In genomic region chr9:134060546-134060945, GRCh38 we compare ENCODE assay signal across 18 cellular contexts. TPM values are rescaled to one million over a fixed set of nuclear protein-coding genes. Genes with fewer than 3 reads are reported as not detected.
DNase-seq lines count a peak whose midpoint lies in the region; ATAC-seq, FAIRE-seq and TF ChIP-seq lines count a peak whose summit lies in the region.
"Had no signal": no experiment of that assay in that cellular context is flagged by ENCODE, and none has a peak within 500 bp of the region (broad histone marks: within the 10 kb centered on the region; RNA-seq: fewer than 3 reads in every experiment).

No MANE protein-coding gene starts in this region.

- no peaks in the 10 kb centered on the region for H3K36me3 Mint-ChIP-seq in progenitor cell of endocrine pancreas (ENCODE audit: insufficient read depth)
- no peaks in the 10 kb centered on the region for H3K36me3 Mint-ChIP-seq in activated T-helper 17 cell treated with anti-CD3 and anti-CD28 coated beads, Interleukin-2, amount 50 U/mL, for 72 hours (ENCODE audit: low read depth)

- no peak overlapping the region for H3K4me3 Mint-ChIP-seq in progenitor cell of endocrine pancreas (ENCODE audit: low read depth)
- H3K4me3 Mint-ChIP-seq in activated T-helper 17 cell treated with anti-CD3 and anti-CD28 coated beads, Interleukin-2, amount 50 U/mL, for 72 hours, result no peak overlapping the region
- H3K4me3 Mint-ChIP-seq: activated CD4-positive, alpha-beta memory T cell treated with anti-CD3 and anti-CD28 coated beads, Interleukin-2, amount 10 ng/mL, durations not matched to agents 7 days and 5 days; CD8-positive, alpha-beta T cell had no signal

- ATAC-seq in activated T-helper 17 cell treated with anti-CD3 and anti-CD28 coated beads, Interleukin-2, amount 50 U/mL, for 72 hours (replicated peaks), result no peak
- no peak for ATAC-seq in lower lobe of right lung
- ATAC-seq: CD8-positive, alpha-beta T cell had no signal

- H3K9me3 ChIP-seq in MM.1S (replicated peaks; ENCODE audit: insufficient read depth, low read length), result no peaks in the 10 kb centered on the region
- H3K9me3 ChIP-seq in lower lobe of right lung, result no peaks in the 10 kb centered on the region
- H3K9me3 ChIP-seq: upper lobe of left lung had no signal

- H3K4me1 Mint-ChIP-seq in progenitor cell of endocrine pancreas (ENCODE audit: low read depth), result peaks cover 28% of the 10 kb centered on the region
- H3K4me1 Mint-ChIP-seq in activated T-helper 17 cell treated with anti-CD3 and anti-CD28 coated beads, Interleukin-2, amount 50 U/mL, for 72 hours, result peaks cover 2% of the 10 kb centered on the region

- peak overlapping the region; percentile 51; the same call in 1 of the 2 replicates for H3K27ac ChIP-seq in MM.1S (ENCODE audit: low read length)
- no peak overlapping the region for H3K27ac ChIP-seq in lower lobe of right lung

- peaks cover 21% of the 10 kb centered on the region for H3K4me1 ChIP-seq in MM.1S (ENCODE audit: low read length)
- H3K4me1 ChIP-seq in lower lobe of right lung, result peaks cover 97% of the 10 kb centered on the region

- peak overlapping the region; percentile 56 for H3K27ac Mint-ChIP-seq in progenitor cell of endocrine pancreas
- H3K27ac Mint-ChIP-seq in activated T-helper 17 cell treated with anti-CD3 and anti-CD28 coated beads, Interleukin-2, amount 50 U/mL, for 72 hours, result no peak overlapping the region
- H3K27ac Mint-ChIP-seq: activated CD4-positive, alpha-beta memory T cell treated with anti-CD3 and anti-CD28 coated beads, Interleukin-2, amount 10 ng/mL, durations not matched to agents 7 days and 5 days; CD8-positive, alpha-beta T cell had no signal

- no peaks in the 10 kb centered on the region for H3K36me3 ChIP-seq in MM.1S (replicated peaks; ENCODE audit: insufficient read depth, low read length)
- no peaks in the 10 kb centered on the region for H3K36me3 ChIP-seq in lower lobe of right lung
- H3K36me3 ChIP-seq: upper lobe of left lung had no signal

- no peaks in the 10 kb centered on the region for H3K27me3 ChIP-seq in MM.1S (replicated peaks; ENCODE audit: insufficient read depth, low read length)
- no peaks in the 10 kb centered on the region for H3K27me3 ChIP-seq in lower lobe of right lung (ENCODE audit: low read depth)
- H3K27me3 ChIP-seq: upper lobe of left lung had no signal

- no peaks in the 10 kb centered on the region for H3K9me2 ChIP-seq in MM.1S (replicated peaks; ENCODE audit: insufficient read depth, low read length)

- no peaks in the 10 kb centered on the region for H3K9me3 Mint-ChIP-seq in progenitor cell of endocrine pancreas (ENCODE audit: low read depth)
- H3K9me3 Mint-ChIP-seq in activated T-helper 17 cell treated with anti-CD3 and anti-CD28 coated beads, Interleukin-2, amount 50 U/mL, for 72 hours, result no peaks in the 10 kb centered on the region
- H3K9me3 Mint-ChIP-seq: activated CD4-positive, alpha-beta memory T cell treated with anti-CD3 and anti-CD28 coated beads, Interleukin-2, amount 10 ng/mL, durations not matched to agents 7 days and 5 days; CD8-positive, alpha-beta T cell had no signal

- no peak overlapping the region for H3K4me3 ChIP-seq in MM.1S (ENCODE audit: low read length)
- H3K4me3 ChIP-seq in lower lobe of right lung, result no peak overlapping the region
- H3K4me3 ChIP-seq: upper lobe of left lung had no signal

- H3K79me2 ChIP-seq in MM.1S (ENCODE audit: low read length), result peaks cover 21% of the 10 kb centered on the region

- H3K27me3 Mint-ChIP-seq in progenitor cell of endocrine pancreas, result no peaks in the 10 kb centered on the region
- no peaks in the 10 kb centered on the region for H3K27me3 Mint-ChIP-seq in activated T-helper 17 cell treated with anti-CD3 and anti-CD28 coated beads, Interleukin-2, amount 50 U/mL, for 72 hours
- H3K27me3 Mint-ChIP-seq: activated CD4-positive, alpha-beta memory T cell treated with anti-CD3 and anti-CD28 coated beads, Interleukin-2, amount 10 ng/mL, durations not matched to agents 7 days and 5 days had no signal

- no peak for FAIRE-seq in D721Med (lab: Jason Lieb, UNC)
- FAIRE-seq: bronchial epithelial cell, TTC549 had no signal

- H2AFZ ChIP-seq in MM.1S (ENCODE audit: low read length), result no peak overlapping the region

- no peak for TF ChIP-seq CTCF in D721Med (IDR thresholded peaks at IDR 0.05; ENCODE audit: insufficient read depth, missing control alignments)
- no peak for TF ChIP-seq CTCF in MM.1S (IDR thresholded peaks at IDR 0.05; ENCODE audit: low read length)
- no peak for TF ChIP-seq CTCF in progenitor cell of endocrine pancreas (IDR thresholded peaks at IDR 0.05; ENCODE audit: unreplicated experiment)
- TF ChIP-seq CTCF in lower lobe of right lung (IDR thresholded peaks at IDR 0.05), result no peak

- H3K9ac ChIP-seq in MM.1S (ENCODE audit: low read length), result no peak overlapping the region

- H3F3A ChIP-seq in MM.1S (ENCODE audit: insufficient read depth, low read length), result no peaks in the 10 kb centered on the region

- H4K20me1 ChIP-seq in MM.1S (ENCODE audit: insufficient read depth, low read length), result peaks cover 5% of the 10 kb centered on the region; the same call in 1 of the 2 replicates

- intact Hi-C loops in lower lobe of right lung (cut with DNase I), result no loop called here

- peak overlapping the region; percentile 72; the same call in 1 of the 2 replicates for H3K4me2 ChIP-seq in MM.1S (ENCODE audit: low read depth, low read length)

- DNase-seq in D721Med (ENCODE audit: insufficient read length, low spot score) (peak; percentile 18), MM.1S (no peak), fibroblast of peridontal ligament (ENCODE audit: extremely low read depth) (peak; percentile 26), progenitor cell of endocrine pancreas (ENCODE audit: low spot score, unreplicated experiment) (no peak), lower lobe of right lung (no peak), HT-29 (ENCODE audit: low spot score) (no peak)
- DNase-seq: activated CD4-positive, alpha-beta memory T cell treated with anti-CD3 and anti-CD28 coated beads, Interleukin-2, amount 10 ng/mL, durations not matched to agents 7 days and 5 days; CD8-positive, alpha-beta T cell; effector memory CD4-positive, alpha-beta T cell; EL; mesendoderm; NCI-H1105; NCI-H2171 treated with DMSO at 0.1 percent for 48 hours; SHP77 had no signal

RNA-seq across cellular contexts. Expression of gene BRD3, which starts 7.3 kb away (rescaled TPM):
- total RNA-seq in progenitor cell of endocrine pancreas, result 96.0 and 98.1 TPM in 2 replicates
- 10 to 100 TPM in 1 of 2 donors, 1 to 10 TPM in 1; 8.4 to 10.6 TPM for total RNA-seq in activated T-helper 17 cell treated with anti-CD3 and anti-CD28 coated beads, Interleukin-2, amount 50 U/mL, for 72 hours
- total RNA-seq in lower lobe of right lung, result 35.5 TPM
- 15.8 and 21.8 TPM in 2 replicates for total RNA-seq in HT-29 (2014; rRNA removed; shearing (Covaris generic))

RNA-seq across cellular contexts. Expression of gene BRD3OS, which starts 35.3 kb away (rescaled TPM):
- 21.8 and 28.0 TPM in 2 replicates for total RNA-seq in progenitor cell of endocrine pancreas
- 10 to 100 TPM in 1 of 2 donors, 1 to 10 TPM in 1; 8.5 to 12.5 TPM for total RNA-seq in activated T-helper 17 cell treated with anti-CD3 and anti-CD28 coated beads, Interleukin-2, amount 50 U/mL, for 72 hours
- total RNA-seq in lower lobe of right lung, result 15.6 TPM
- total RNA-seq in HT-29 (2014; rRNA removed; shearing (Covaris generic)), result 14.2 and 21.0 TPM in 2 replicates

Comparison
In these comparisons a context has a peak if more than half of its experiments do, and no peak if none do; other contexts are left out.
1. DNase-seq: peak in D721Med (single experiment) and fibroblast of peridontal ligament (single experiment); none in MM.1S (single experiment), progenitor cell of endocrine pancreas (single experiment), lower lobe of right lung (single experiment) and HT-29 (single experiment).